Comparison of ENCODE assay signal across 1 cellular context in genomic region chr17:47945080-47945479, GRCh38.
TF ChIP-seq lines count a peak whose summit lies in the region.

No MANE protein-coding gene starts in this region.

TF ChIP-seq in GM12878, 131 proteins besides CTCF, POLR2A, EP300 and RAD21:
- TF ChIP-seq E4F1 (IDR thresholded peaks at IDR 0.05; ENCODE audit: borderline replicate concordance, partially characterized antibody) (no peak), MEF2B (IDR thresholded peaks at IDR 0.05; ENCODE audit: partially characterized antibody, poor library complexity, severe bottlenecking) (no peak), SPI1 (IDR thresholded peaks at IDR 0.05; ENCODE audit: borderline replicate concordance, insufficient read depth, low read depth, low read length) (no peak), BHLHE40 (IDR thresholded peaks at IDR 0.05; ENCODE audit: borderline replicate concordance in 1 of 2, low read depth in 2 of 2, low read length in 1 of 2) (peak; percentile 59 to 73), SMC3 (IDR thresholded peaks at IDR 0.05; ENCODE audit: borderline replicate concordance, low read length) (no peak), SMARCA5 (IDR thresholded peaks at IDR 0.05) (no peak), TCF7 (IDR thresholded peaks at IDR 0.05; ENCODE audit: borderline replicate concordance) (no peak), CHD4 (IDR thresholded peaks at IDR 0.05) (no peak), IKZF2 (IDR thresholded peaks at IDR 0.05) (no peak), RAD51 (IDR thresholded peaks at IDR 0.05) (peak; percentile 37; the same call in 1 of the 2 replicates), IRF3 (IDR thresholded peaks at IDR 0.05) (no peak), YBX1 (IDR thresholded peaks at IDR 0.05) (no peak), ZNF622 (IDR thresholded peaks at IDR 0.05) (no peak), PKNOX1 (IDR thresholded peaks at IDR 0.05) (no peak), SREBF1 (IDR thresholded peaks at IDR 0.05; ENCODE audit: low read length) (no peak), TBL1XR1 (IDR thresholded peaks at IDR 0.05; ENCODE audit: low read depth, low read length) (no peak), KLF5 (IDR thresholded peaks at IDR 0.05; ENCODE audit: partially characterized antibody) (no peak), SMAD5 (IDR thresholded peaks at IDR 0.05; ENCODE audit: low read depth) (no peak), MLLT1 (IDR thresholded peaks at IDR 0.05) (no peak), USF2 (IDR thresholded peaks at IDR 0.05; ENCODE audit: borderline replicate concordance, low read depth, low read length) (peak; percentile 9; the same call in 1 of the 2 replicates), USF1 (IDR thresholded peaks at IDR 0.05; ENCODE audit: borderline replicate concordance, extremely low read length, insufficient read depth, low read depth, low read length) (peak; percentile 55)
